14 cellular contexts compared by ENCODE assay signal in the genomic region with DNA sequence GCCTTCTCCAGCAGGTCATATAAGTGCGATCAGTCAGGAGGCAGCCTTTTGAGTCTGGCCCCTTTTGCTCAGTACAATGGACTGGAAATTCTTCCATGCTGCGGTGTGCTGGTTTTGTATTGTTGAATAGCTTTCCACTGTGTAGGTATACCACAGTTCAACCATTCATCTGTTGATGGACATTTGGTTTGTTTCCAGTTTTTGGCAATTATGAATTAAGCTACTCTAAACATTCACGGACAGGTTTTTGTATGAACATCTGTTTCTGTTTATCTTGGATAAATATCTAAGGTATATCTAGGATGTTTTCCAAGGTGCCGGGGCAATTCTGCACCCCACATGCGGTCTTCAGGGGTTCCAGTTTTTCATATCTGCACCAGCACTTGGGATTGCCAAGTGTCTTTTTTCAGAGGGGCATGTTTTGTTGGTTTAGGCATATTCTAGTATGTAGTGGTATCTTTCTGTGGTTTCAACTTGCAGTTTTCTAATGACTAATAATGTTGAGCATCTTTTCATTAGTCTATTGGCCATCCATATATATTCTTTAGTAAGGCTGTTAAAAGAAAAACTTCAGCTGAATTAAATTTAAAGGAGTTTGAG.
"Had no signal": no experiment of that assay in that cellular context is flagged by ENCODE, and none has a peak within 500 bp of the region (broad histone marks: within the 10 kb centered on the region; RNA-seq: fewer than 3 reads in every experiment).

No MANE protein-coding gene starts in this region.

- DNase-seq: effector memory CD4-positive, alpha-beta T cell; gastrocnemius medialis; islet precursor cell; mucosa of descending colon; naive thymus-derived CD8-positive, alpha-beta T cell; spleen; stimulated activated CD4-positive, alpha-beta T cell treated with anti-CD3 and anti-CD28 coated beads, Interleukin-15, amount 100 ng/mL, for 24 hours; stimulated activated CD4-positive, alpha-beta T cell treated with anti-CD3 and anti-CD28 coated beads, Interleukin-2, amount 100 ng/mL, for 24 hours; stimulated activated CD4-positive, alpha-beta T cell treated with anti-CD3 and anti-CD28 coated beads, Interleukin-4, amount 100 ng/mL, for 4 hours; stimulated activated naive B cell treated with anti-CD40 and anti-IgM and Interleukin-4, amounts not matched to agents 10 μg/mL and 1 μg/mL and 100 μg/mL, for 72 hours; stimulated activated naive CD8-positive, alpha-beta T cell treated with anti-CD3 and anti-CD28 coated beads, Interleukin-15, amount 100 ng/mL, for 72 hours; trophoblast cell had no signal

- H3K9me3 ChIP-seq: gastrocnemius medialis, mucosa of descending colon had no signal

- H3K27ac ChIP-seq: gastrocnemius medialis, spleen had no signal

- H3K36me3 ChIP-seq: gastrocnemius medialis, spleen had no signal

- H3K4me3 ChIP-seq: gastrocnemius medialis, mucosa of descending colon, spleen had no signal

- H3K27me3 ChIP-seq: gastrocnemius medialis had no signal

- FAIRE-seq: endometrium, urothelium cell line had no signal

- H3K4me1 ChIP-seq: gastrocnemius medialis, spleen had no signal
